9 cellular contexts compared by ENCODE assay signal in the genomic region with DNA sequence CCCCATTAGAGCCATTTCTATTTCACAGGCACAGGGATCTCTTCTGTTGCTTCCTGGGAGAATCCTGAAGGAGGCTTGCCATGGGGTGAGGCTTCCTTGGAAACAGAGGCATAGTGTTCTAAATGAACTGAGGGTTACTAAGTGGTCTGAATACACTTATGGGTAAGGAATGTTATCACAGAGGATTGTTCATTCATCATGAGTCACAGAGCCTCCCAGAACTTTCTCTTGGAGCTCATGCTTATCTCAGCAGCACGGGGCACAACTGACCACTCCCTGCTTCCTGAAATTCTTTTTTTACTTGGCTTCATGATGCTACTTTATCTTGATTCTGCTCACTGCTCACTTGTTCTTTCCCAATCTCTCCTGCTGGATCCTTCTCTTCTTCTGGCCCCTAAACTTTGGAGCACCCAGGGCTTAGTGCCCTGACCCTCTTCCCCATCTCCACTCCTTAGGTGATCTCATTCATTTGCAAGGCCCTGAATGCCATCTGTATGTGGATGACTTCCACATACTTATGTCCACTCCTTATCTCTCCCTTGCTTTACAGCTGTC. TPM values are rescaled to one million over a fixed set of nuclear protein-coding genes. Genes with fewer than 3 reads are reported as not detected.
DNase-seq lines count a peak whose midpoint lies in the region; ATAC-seq and TF ChIP-seq lines count a peak whose summit lies in the region.
"Had no signal": no experiment of that assay in that cellular context is flagged by ENCODE, and none has a peak within 500 bp of the region (broad histone marks: within the 10 kb centered on the region; RNA-seq: fewer than 3 reads in every experiment).

No MANE protein-coding gene starts in this region.

- H3K27me3 ChIP-seq in BJ (ENCODE audit: control insufficient read depth, insufficient read depth, low read length) (no peaks in the 10 kb centered on the region), osteoblast (ENCODE audit: insufficient read depth, low read length) (no peaks in the 10 kb centered on the region)

- peaks cover 2% of the 10 kb centered on the region for H4K20me1 ChIP-seq in osteoblast (ENCODE audit: insufficient read depth, low read length)

- POLR2A ChIA-PET in BJ (lab: Charles Lee), result no interaction called here

- no peaks in the 10 kb centered on the region for H3K9me3 ChIP-seq in osteoblast (ENCODE audit: low read depth, low read length)

- peaks cover 50% of the 10 kb centered on the region for H3K79me2 ChIP-seq in osteoblast (ENCODE audit: insufficient read depth, low read length)

- TF ChIP-seq CTCF in BJ (IDR thresholded peaks at IDR 0.05; ENCODE audit: insufficient read depth, low read depth, low read length) (no peak), fibroblast of mammary gland (conservative IDR thresholded peaks at IDR 0.05; ENCODE audit: control insufficient read depth, insufficient read depth, low read depth, low read length) (no peak), osteoblast (IDR thresholded peaks at IDR 0.05; ENCODE audit: extremely low read depth, low read depth, low read length) (no peak)

- no peak overlapping the region for H3K4me3 ChIP-seq in BJ (ENCODE audit: low read depth, low read length)
- no peak overlapping the region for H3K4me3 ChIP-seq in fibroblast of mammary gland (ENCODE audit: control insufficient read depth, low read depth, low read length)
- H3K4me3 ChIP-seq in osteoblast (ENCODE audit: insufficient read depth, low read length), result peak overlapping the region; percentile 8

- H3K4me2 ChIP-seq in osteoblast (ENCODE audit: insufficient read depth, low read length), result peak overlapping the region; percentile 65

- CTCF ChIA-PET in BJ (lab: Yijun Ruan, JAX), result interaction anchor here (1.0 kb wide), 1 partner anchor 103 kb away, joined by 3 read pairs; no protein-coding TSS in a partner anchor

- no peak overlapping the region for H2AFZ ChIP-seq in osteoblast (ENCODE audit: low read length)

- ATAC-seq in left lobe of liver, result no peak
- ATAC-seq: CD8-positive, alpha-beta T cell had no signal

- peak; percentile 94 for DNase-seq in BJ (ENCODE audit: low read depth)
- DNase-seq in RPMI7951 (ENCODE audit: low read depth), result peak; percentile 96
- peak; percentile 96 for DNase-seq in fibroblast of mammary gland (ENCODE audit: low read depth)
- DNase-seq in osteoblast (ENCODE audit: insufficient read length, low spot score, missing footprints), result peak; percentile 93
- DNase-seq in caudate nucleus (lab: John Stamatoyannopoulos, UW), result no peak
- no peak for DNase-seq in stimulated activated CD8-positive, alpha-beta memory T cell treated with anti-CD3 and anti-CD28 coated beads, Interleukin-4, amount 100 ng/mL, for 48 hours
- DNase-seq in DMS53 treated with DMSO at 0.1 percent for 48 hours (lab: John Stamatoyannopoulos, UW; ENCODE audit: unreplicated experiment), result no peak
- DNase-seq in left lobe of liver (ENCODE audit: low spot score), result no peak
- DNase-seq: CD8-positive, alpha-beta T cell had no signal

- H3K4me1 ChIP-seq in osteoblast (ENCODE audit: insufficient read depth, low read length), result peaks cover 26% of the 10 kb centered on the region

- H3K27ac ChIP-seq in osteoblast (ENCODE audit: low read depth, low read length), result peak overlapping the region; percentile 98
- no peak overlapping the region for H3K27ac ChIP-seq in caudate nucleus (ENCODE audit: low read depth, low read length)

- H3K36me3 ChIP-seq in BJ (ENCODE audit: control insufficient read depth, insufficient read depth, low read length), result no peaks in the 10 kb centered on the region
- no peaks in the 10 kb centered on the region for H3K36me3 ChIP-seq in osteoblast (ENCODE audit: insufficient read depth, low read length)

RNA-seq across cellular contexts. Expression of gene ANO6, which starts 57.9 kb away (rescaled TPM):
- 45.8 and 72.3 TPM in 2 replicates for polyA plus RNA-seq in BJ (2011; rRNA removed)
- 43.7 and 44.7 TPM in 2 replicates for polyA minus RNA-seq in BJ (2011; rRNA and poly(A)+ RNA removed)
- total RNA-seq in RPMI7951 (2014; rRNA removed; shearing (Covaris generic)), result 58.1 and 62.1 TPM in 2 replicates
- total RNA-seq in osteoblast (49.9 and 53.3 TPM in 2 replicates), left lobe of liver (49.5 TPM)

Comparison
In these comparisons a context has a peak if more than half of its experiments do, and no peak if none do; other contexts are left out.
1. DNase-seq: peak in BJ (single experiment), RPMI7951 (single experiment), fibroblast of mammary gland (single experiment) and osteoblast (single experiment); none in caudate nucleus (0 of 61), stimulated activated CD8-positive, alpha-beta memory T cell treated with anti-CD3 and anti-CD28 coated beads, Interleukin-4, amount 100 ng/mL, for 48 hours (single experiment), DMS53 treated with DMSO at 0.1 percent for 48 hours (single experiment) and left lobe of liver (single experiment).